Comparison of ENCODE assay signal across 12 cellular contexts in genomic region chr20:40952231-40952630, GRCh38.
DNase-seq lines count a peak whose midpoint lies in the region; ATAC-seq and TF ChIP-seq lines count a peak whose summit lies in the region.
"Had no signal": no experiment of that assay in that cellular context is flagged by ENCODE, and none has a peak within 500 bp of the region (broad histone marks: within the 10 kb centered on the region; RNA-seq: fewer than 3 reads in every experiment).

No MANE protein-coding gene starts in this region.

- H3K27ac ChIP-seq in esophagus muscularis mucosa (replicated peaks in 1 of 4) (no peak overlapping the region), parathyroid adenoma (no peak overlapping the region)
- H3K27ac ChIP-seq: BLaER1 treated with 17β-estradiol and CSF1 and Interleukin-3, amounts not matched to agents 10 nM and 100 nM had no signal

- BruUV-seq in Calu3 (replicated peaks; lab: Mats Ljungman, UMichigan): no TSS peak

- no peaks in the 10 kb centered on the region for H3K4me1 ChIP-seq in esophagus muscularis mucosa
- peaks cover 12% of the 10 kb centered on the region for H3K4me1 ChIP-seq in parathyroid adenoma

- no peaks in the 10 kb centered on the region for H3K36me3 ChIP-seq in esophagus muscularis mucosa
- no peaks in the 10 kb centered on the region for H3K36me3 ChIP-seq in parathyroid adenoma (ENCODE audit: control insufficient read depth, insufficient read depth, low read length)
- H3K36me3 ChIP-seq: BLaER1 treated with 17β-estradiol and CSF1 and Interleukin-3, amounts not matched to agents 10 nM and 100 nM had no signal

- peaks cover 3% of the 10 kb centered on the region for H3K36me3 Mint-ChIP-seq in activated CD8-positive, alpha-beta memory T cell treated with anti-CD3 and anti-CD28 coated beads, Interleukin-2, amount 10 ng/mL, durations not matched to agents 7 days and 5 days
- no peaks in the 10 kb centered on the region for H3K36me3 Mint-ChIP-seq in Calu3 (ENCODE audit: insufficient read depth, unreplicated experiment)
- H3K36me3 Mint-ChIP-seq: CD4-positive, CD25-positive, alpha-beta regulatory T cell had no signal

- DNase-seq in activated CD8-positive, alpha-beta memory T cell treated with anti-CD3 and anti-CD28 coated beads for 24 hours: peak; percentile 7
- no peak for DNase-seq in activated CD8-positive, alpha-beta memory T cell treated with anti-CD3 and anti-CD28 coated beads, Interleukin-2, amount 10 ng/mL, durations not matched to agents 7 days and 5 days
- DNase-seq in esophagus muscularis mucosa (ENCODE audit: extremely low spot score): peak; percentile 74
- no peak for DNase-seq in Calu3
- DNase-seq in AG20443 (ENCODE audit: low spot score): no peak
- DNase-seq: 8988T; CD4-positive, CD25-positive, alpha-beta regulatory T cell; DMS 273 treated with DMSO at 0.1 percent for 48 hours had no signal

- peak overlapping the region; percentile 18 for H3K4me2 ChIP-seq in parathyroid adenoma (ENCODE audit: low read length)
- H3K4me2 ChIP-seq: BLaER1 treated with 17β-estradiol and CSF1 and Interleukin-3, amounts not matched to agents 10 nM and 100 nM had no signal

- peaks cover 30% of the 10 kb centered on the region for H3K27me3 Mint-ChIP-seq in activated CD8-positive, alpha-beta memory T cell treated with anti-CD3 and anti-CD28 coated beads, Interleukin-2, amount 10 ng/mL, durations not matched to agents 7 days and 5 days
- H3K27me3 Mint-ChIP-seq in Calu3 (ENCODE audit: unreplicated experiment): peaks cover 97% of the 10 kb centered on the region

- whole genome bisulfite sequencing in esophagus muscularis mucosa: 69% methylated on average over 7 of the region's 7 CpGs

- no peak for ATAC-seq in activated CD8-positive, alpha-beta memory T cell treated with anti-CD3 and anti-CD28 coated beads, Interleukin-2, amount 10 ng/mL, durations not matched to agents 7 days and 5 days
- ATAC-seq in HG03280 (IDR thresholded peaks at IDR 0.05; ENCODE audit: unreplicated experiment): no peak
- ATAC-seq: HCT116 had no signal

- TF ChIP-seq EP300 in esophagus muscularis mucosa (IDR thresholded peaks at IDR 0.05): no peak

- peaks cover 0 to 7% (median 2%) of the 10 kb centered on the region in 4 donors for H3K9me3 ChIP-seq in esophagus muscularis mucosa
- H3K9me3 ChIP-seq in parathyroid adenoma (ENCODE audit: control insufficient read depth, low read length): no peaks in the 10 kb centered on the region

- H3K4me1 Mint-ChIP-seq in activated CD8-positive, alpha-beta memory T cell treated with anti-CD3 and anti-CD28 coated beads, Interleukin-2, amount 10 ng/mL, durations not matched to agents 7 days and 5 days: peaks cover 11% of the 10 kb centered on the region
- no peaks in the 10 kb centered on the region for H3K4me1 Mint-ChIP-seq in Calu3 (ENCODE audit: low read depth, unreplicated experiment)
- H3K4me1 Mint-ChIP-seq: CD4-positive, CD25-positive, alpha-beta regulatory T cell had no signal

- intact Hi-C loops in esophagus muscularis mucosa (cut with DNase I): no loop called here
- intact Hi-C loops in Calu3 (cut with micrococcal nuclease; ENCODE audit: unreplicated experiment): no loop called here

- H2AFZ ChIP-seq in parathyroid adenoma: peak overlapping the region; percentile 71

- TF ChIP-seq CTCF in esophagus muscularis mucosa (IDR thresholded peaks at IDR 0.05): no peak
- no peak for TF ChIP-seq CTCF in parathyroid adenoma (IDR thresholded peaks at IDR 0.05)
- no peak for TF ChIP-seq CTCF in Calu3 (IDR thresholded peaks at IDR 0.05; ENCODE audit: unreplicated experiment)

- H3K27me3 ChIP-seq in esophagus muscularis mucosa (peaks cover 0 to 58% (median 0%) of the 10 kb centered on the region in 4 donors), parathyroid adenoma (ENCODE audit: control insufficient read depth, insufficient read depth, low read length) (no peaks in the 10 kb centered on the region)
- H3K27me3 ChIP-seq: BLaER1 treated with 17β-estradiol and CSF1 and Interleukin-3, amounts not matched to agents 10 nM and 100 nM had no signal

- no peak overlapping the region for H3K4me3 Mint-ChIP-seq in activated CD8-positive, alpha-beta memory T cell treated with anti-CD3 and anti-CD28 coated beads, Interleukin-2, amount 10 ng/mL, durations not matched to agents 7 days and 5 days
- no peak overlapping the region for H3K4me3 Mint-ChIP-seq in Calu3 (ENCODE audit: low read depth, unreplicated experiment)
- H3K4me3 Mint-ChIP-seq: CD4-positive, CD25-positive, alpha-beta regulatory T cell had no signal

- H3K27ac Mint-ChIP-seq in activated CD8-positive, alpha-beta memory T cell treated with anti-CD3 and anti-CD28 coated beads, Interleukin-2, amount 10 ng/mL, durations not matched to agents 7 days and 5 days: no peak overlapping the region
- H3K27ac Mint-ChIP-seq in Calu3 (ENCODE audit: unreplicated experiment): no peak overlapping the region
- H3K27ac Mint-ChIP-seq: CD4-positive, CD25-positive, alpha-beta regulatory T cell had no signal

- no peak for TF ChIP-seq POLR2A in esophagus muscularis mucosa (IDR thresholded peaks at IDR 0.05; ENCODE audit: low read depth)

- CTCF ChIA-PET in activated CD8-positive, alpha-beta memory T cell treated with anti-CD3 and anti-CD28 coated beads, Interleukin-2, amount 10 ng/mL, durations not matched to agents 7 days and 5 days (lab: Charles Lee): interaction anchor here (0.6 to 4.3 kb wide), 3 partner anchors 11 to 210 kb away, joined by 3 to 24 read pairs (median 10); no protein-coding TSS in a partner anchor
- CTCF ChIA-PET in Calu3 (lab: Charles Lee): no interaction called here

- no peak overlapping the region for H3K4me3 ChIP-seq in esophagus muscularis mucosa
- H3K4me3 ChIP-seq in parathyroid adenoma (ENCODE audit: low read depth, low read length): no peak overlapping the region
- H3K4me3 ChIP-seq: BLaER1 treated with 17β-estradiol and CSF1 and Interleukin-3, amounts not matched to agents 10 nM and 100 nM had no signal

- H3K9me3 Mint-ChIP-seq in activated CD8-positive, alpha-beta memory T cell treated with anti-CD3 and anti-CD28 coated beads, Interleukin-2, amount 10 ng/mL, durations not matched to agents 7 days and 5 days (ENCODE audit: low read depth): peaks cover 5% of the 10 kb centered on the region
- no peaks in the 10 kb centered on the region for H3K9me3 Mint-ChIP-seq in Calu3 (ENCODE audit: low read depth, unreplicated experiment)

- H3K79me2 ChIP-seq in parathyroid adenoma: no peaks in the 10 kb centered on the region

- H3K9ac ChIP-seq in parathyroid adenoma: no peak overlapping the region
- H3K9ac ChIP-seq: BLaER1 treated with 17β-estradiol and CSF1 and Interleukin-3, amounts not matched to agents 10 nM and 100 nM had no signal

Comparison
In these comparisons a context has a peak if more than half of its experiments do, and no peak if none do; other contexts are left out.
1. DNase-seq: peak in activated CD8-positive, alpha-beta memory T cell treated with anti-CD3 and anti-CD28 coated beads for 24 hours (single experiment) and esophagus muscularis mucosa (single experiment); none in activated CD8-positive, alpha-beta memory T cell treated with anti-CD3 and anti-CD28 coated beads, Interleukin-2, amount 10 ng/mL, durations not matched to agents 7 days and 5 days (single experiment), Calu3 (single experiment) and AG20443 (single experiment).